ENCODE assay signal across 20 cellular contexts in the genomic region with DNA sequence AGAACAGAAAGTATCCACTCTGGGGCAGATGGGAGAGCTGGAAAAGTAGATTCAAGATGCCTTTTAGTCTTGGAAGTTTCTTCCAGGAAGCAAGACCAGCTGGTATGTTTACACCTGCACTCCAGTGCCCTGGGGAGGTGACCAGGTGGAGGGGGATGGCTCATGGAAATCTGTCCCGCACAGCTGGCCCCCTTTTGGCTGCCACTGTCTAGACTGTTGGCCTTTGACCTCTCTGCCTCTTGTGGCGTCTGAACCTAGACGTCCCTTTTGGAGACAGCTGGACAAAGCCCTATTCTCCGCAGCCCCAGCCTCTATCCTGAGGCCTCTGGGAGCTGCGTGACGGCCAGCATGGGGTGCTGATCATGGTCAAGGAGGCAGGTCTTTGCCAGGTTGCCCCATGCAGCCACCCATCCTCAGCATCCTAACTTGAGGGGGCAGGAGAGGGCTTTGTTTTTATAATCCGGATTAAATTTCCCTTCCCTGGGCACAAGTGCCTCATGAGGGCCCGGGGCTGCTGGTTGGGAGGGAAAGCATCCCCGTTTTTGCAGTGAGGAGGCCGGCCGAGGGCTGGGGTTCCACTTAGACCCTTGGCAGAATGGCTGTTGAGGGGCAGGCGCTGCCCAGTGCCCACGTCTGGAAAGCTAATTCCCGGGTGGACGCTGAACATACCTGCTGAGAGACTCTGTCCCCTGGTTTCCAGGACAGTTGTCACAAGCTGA. TPM values are rescaled to one million over a fixed set of nuclear protein-coding genes. Genes with fewer than 3 reads are reported as not detected.
DNase-seq lines count a peak whose midpoint lies in the region; ATAC-seq, FAIRE-seq and TF ChIP-seq lines count a peak whose summit lies in the region.
"Had no signal": no experiment of that assay in that cellular context is flagged by ENCODE, and none has a peak within 500 bp of the region (broad histone marks: within the 10 kb centered on the region; RNA-seq: fewer than 3 reads in every experiment).

No MANE protein-coding gene starts in this region.

- peaks cover 14% of the 10 kb centered on the region; the same call in 1 of the 2 replicates for H3F3A ChIP-seq in GM23338 (replicated peaks; ENCODE audit: low read depth)

- H2AFZ ChIP-seq in GM23338 = no peak overlapping the region

- H3K27me3 Mint-ChIP-seq in GM23338 (ENCODE audit: insufficient read depth, low read depth, poor library complexity) = peaks cover 21% of the 10 kb centered on the region
- H3K27me3 Mint-ChIP-seq: activated B cell treated with CpG ODN at 0.5 μM for 24 hours had no signal

- no peak for TF ChIP-seq POLR2A in prostate gland (IDR thresholded peaks at IDR 0.05)

- H3K4me1 Mint-ChIP-seq in GM23338 = peaks cover 36% of the 10 kb centered on the region

- H3K27ac ChIP-seq in GM23338 (ENCODE audit: low read depth) (peak overlapping the region; percentile 90), RWPE2 (ENCODE audit: poor library complexity, severe bottlenecking) (peak overlapping the region; percentile 9), kidney (ENCODE audit: low read depth in 2 of 2, low read length in 2 of 2) (peak overlapping the region; percentile 55 to 84), prostate gland (peak overlapping the region; percentile 49 to 61)
- H3K27ac ChIP-seq: heart left ventricle, ovary had no signal

- H3K36me3 Mint-ChIP-seq in GM23338 (ENCODE audit: low read depth) = peaks cover 34% of the 10 kb centered on the region

- H3K9ac ChIP-seq in kidney (ENCODE audit: low read length in 2 of 2) = peak overlapping the region in 1 of 2 donors; percentile 51

- H3K79me2 ChIP-seq in GM23338 (replicated peaks; ENCODE audit: insufficient read depth) = no peaks in the 10 kb centered on the region

- H3K27ac Mint-ChIP-seq in GM23338 = no peak overlapping the region
- H3K27ac Mint-ChIP-seq: activated B cell treated with CpG ODN at 0.5 μM for 24 hours, T-helper 17 cell had no signal

- intact Hi-C loops in kidney (cut with DNase I) (no loop called here), prostate gland (cut with DNase I) (no loop called here)

- H3K4me3 ChIP-seq in GM23338 (no peak overlapping the region), RWPE2 (ENCODE audit: severe bottlenecking) (no peak overlapping the region), kidney (ENCODE audit: low read length in 2 of 2) (no peak overlapping the region), prostate gland (no peak overlapping the region)
- H3K4me3 ChIP-seq: heart left ventricle, ovary, skin epidermis had no signal

- no peak overlapping the region for H3K4me2 ChIP-seq in GM23338

- H3K4me1 ChIP-seq in GM23338 (ENCODE audit: insufficient read depth) (peaks cover 32% of the 10 kb centered on the region), RWPE2 (ENCODE audit: insufficient read depth, poor library complexity, severe bottlenecking) (peaks cover 28% of the 10 kb centered on the region), kidney (ENCODE audit: control insufficient read depth in 1 of 2, insufficient read depth in 1 of 2, low read depth in 1 of 2, low read length in 2 of 2) (peaks cover 24 to 26% of the 10 kb centered on the region in 2 donors), prostate gland (replicated peaks) (peaks cover 3% of the 10 kb centered on the region)

- H4K20me1 ChIP-seq in GM23338 (replicated peaks; ENCODE audit: insufficient read depth) = no peaks in the 10 kb centered on the region

- no peaks in the 10 kb centered on the region for H3K9me2 ChIP-seq in GM23338 (ENCODE audit: insufficient read depth)

- H3K4me3 Mint-ChIP-seq in GM23338 = no peak overlapping the region
- H3K4me3 Mint-ChIP-seq: activated B cell treated with CpG ODN at 0.5 μM for 24 hours, T-helper 17 cell had no signal

- FAIRE-seq in kidney (lab: Jason Lieb, UNC) = no peak
- FAIRE-seq: GM18507, keratinocyte had no signal

- no peaks in the 10 kb centered on the region for H3K27me3 ChIP-seq in GM23338 (ENCODE audit: insufficient read depth)
- no peaks in the 10 kb centered on the region for H3K27me3 ChIP-seq in RWPE2 (ENCODE audit: insufficient read depth, poor library complexity, severe bottlenecking)
- no peaks in the 10 kb centered on the region for H3K27me3 ChIP-seq in prostate gland (replicated peaks; ENCODE audit: insufficient read depth)
- H3K27me3 ChIP-seq: heart left ventricle, ovary had no signal

- TF ChIP-seq CTCF in GM23338 (conservative IDR thresholded peaks at IDR 0.05; ENCODE audit: low read depth in 2 of 2) = no peak
- no peak for TF ChIP-seq CTCF in RWPE2 (IDR thresholded peaks at IDR 0.05; ENCODE audit: poor library complexity, severe bottlenecking)
- TF ChIP-seq CTCF in kidney (IDR thresholded peaks at IDR 0.05; ENCODE audit: borderline replicate concordance, extremely low read depth, insufficient read depth) = no peak
- TF ChIP-seq CTCF in prostate gland (IDR thresholded peaks at IDR 0.05) = no peak

- WGBS in prostate gland = 75% methylated on average over 15 of the region's 15 CpGs

- no peak for DNase-seq in GM23338 (ENCODE audit: low spot score)
- DNase-seq in RWPE2 (ENCODE audit: low spot score) = no peak
- DNase-seq in kidney = no peak
- no peak for DNase-seq in prostate gland (ENCODE audit: low spot score)
- no peak for DNase-seq in cortex of kidney (lab: John Stamatoyannopoulos, UW)
- DNase-seq in COLO829 (ENCODE audit: low spot score) = no peak
- DNase-seq: activated B cell treated with CpG ODN at 0.5 μM for 24 hours; effector CD8-positive, alpha-beta T cell; heart left ventricle; NCI-H1436 treated with DMSO at 0.1 percent for 48 hours; NCI-H226; ovary; SHP77 treated with DMSO at 0.1 percent for 48 hours; T-helper 17 cell had no signal

- peaks cover 5% of the 10 kb centered on the region; the same call in 2 of the 3 replicates for H3K9me3 Mint-ChIP-seq in GM23338
- H3K9me3 Mint-ChIP-seq: activated B cell treated with CpG ODN at 0.5 μM for 24 hours had no signal

- ATAC-seq in GM23338 = no peak
- no peak for ATAC-seq in RWPE2 (ENCODE audit: low read depth)
- no peak for ATAC-seq in HG02642 (IDR thresholded peaks at IDR 0.05; ENCODE audit: poor library complexity, unreplicated experiment)
- ATAC-seq: heart left ventricle, T-helper 17 cell had no signal

- H3K36me3 ChIP-seq in GM23338 (ENCODE audit: insufficient read depth) (no peaks in the 10 kb centered on the region), RWPE2 (ENCODE audit: low read depth) (no peaks in the 10 kb centered on the region), kidney (ENCODE audit: control insufficient read depth in 1 of 2, insufficient read depth in 2 of 2, low read length in 2 of 2) (peaks cover 0 to 9% of the 10 kb centered on the region in 2 donors), prostate gland (no peaks in the 10 kb centered on the region)
- H3K36me3 ChIP-seq: ovary had no signal

- H3K9me3 ChIP-seq in RWPE2 (ENCODE audit: severe bottlenecking) (no peaks in the 10 kb centered on the region), kidney (ENCODE audit: control insufficient read depth in 1 of 2, low read length in 2 of 2) (no peaks in the 10 kb centered on the region), prostate gland (no peaks in the 10 kb centered on the region)
- H3K9me3 ChIP-seq: heart left ventricle, ovary had no signal

TF ChIP-seq in GM23338, 12 proteins besides CTCF, POLR2A, EP300 and RAD21 (continues in another document):
- TF ChIP-seq ZNF331 (CRISPR knock-in tag; IDR thresholded peaks at IDR 0.05; ENCODE audit: low read depth) (no peak), STAT1 (IDR thresholded peaks at IDR 0.05; ENCODE audit: unreplicated experiment) (no peak)

RNA-seq across cellular contexts. Expression of a gene that starts 17.3 kb away (rescaled TPM):
- 15.7 and 19.8 TPM in 2 replicates for total RNA-seq in GM23338 (2014; rRNA removed; shearing (Covaris generic))
- 12.6 and 18.3 TPM in 2 replicates for polyA plus RNA-seq in GM23338 (2016; fragmentation: Nextera tagmentation; extraction: Ambion mirVana)
- 51.2 TPM for total RNA-seq in kidney
- 154 TPM for polyA plus RNA-seq in kidney (ENCODE audit: insufficient read depth, low read depth, low replicate concordance)
- 100 to 1,000 TPM in 1 of 2 donors, 10 to 100 TPM in 1; 49.6 to 136 TPM for total RNA-seq in prostate gland
- total RNA-seq: activated B cell treated with CpG ODN at 0.5 μM for 24 hours; activated CD8-positive, alpha-beta memory T cell treated with anti-CD3 and anti-CD28 coated beads for 36 hours had no signal

RNA-seq across cellular contexts. Expression of a gene that starts 28.3 kb away (rescaled TPM):
- 18.9 and 27.6 TPM in 2 replicates for total RNA-seq in GM23338 (2014; rRNA removed; shearing (Covaris generic))
- polyA plus RNA-seq in GM23338 (2016; fragmentation: Nextera tagmentation; extraction: Ambion mirVana) (15.5 and 19.4 TPM in 2 replicates), kidney (ENCODE audit: insufficient read depth, low read depth, low replicate concordance) (76.1 TPM)
- total RNA-seq in kidney (54.5 TPM), prostate gland (10 to 100 TPM; 18.0 to 37.3 TPM)

RNA-seq across cellular contexts. Expression of a gene that starts 28.8 kb away (rescaled TPM):
- 0.17 TPM in 1 of 2 replicates, not detected in the other for total RNA-seq in GM23338 (2014; rRNA removed; shearing (Covaris generic))
- polyA plus RNA-seq in GM23338 (2016; fragmentation: Nextera tagmentation; extraction: Ambion mirVana) (0.14 and 0.24 TPM in 2 replicates), kidney (ENCODE audit: insufficient read depth, low read depth, low replicate concordance) (2.7 TPM)
- total RNA-seq in kidney (13.1 TPM), prostate gland (1 to 10 TPM; 1.6 to 5.5 TPM)
- total RNA-seq: activated CD8-positive, alpha-beta memory T cell treated with anti-CD3 and anti-CD28 coated beads for 36 hours; HT-29 had no signal
- polyA plus RNA-seq: keratinocyte had no signal

RNA-seq across cellular contexts. Expression of a gene that starts 45.8 kb away (rescaled TPM):
- 511 and 591 TPM in 2 replicates for total RNA-seq in GM23338 (2014; rRNA removed; shearing (Covaris generic))
- polyA plus RNA-seq in GM23338 (2016; fragmentation: Nextera tagmentation; extraction: Ambion mirVana) (637 and 641 TPM in 2 replicates), kidney (ENCODE audit: insufficient read depth, low read depth, low replicate concordance) (245 TPM)
- total RNA-seq in kidney (87.7 TPM), prostate gland (100 to 1,000 TPM; 157 to 215 TPM)

RNA-seq across cellular contexts. Expression of a gene that starts 50.5 kb away (rescaled TPM):
- total RNA-seq in GM23338 (2014; rRNA removed; shearing (Covaris generic)) = 42.8 and 44.4 TPM in 2 replicates
- polyA plus RNA-seq in GM23338 (2016; fragmentation: Nextera tagmentation; extraction: Ambion mirVana) (47.9 and 52.0 TPM in 2 replicates), kidney (ENCODE audit: insufficient read depth, low read depth, low replicate concordance) (74.9 TPM)
- total RNA-seq in kidney (64.9 TPM), prostate gland (100 to 1,000 TPM in 1 of 2 donors, 10 to 100 TPM in 1; 71.5 to 120 TPM)

Comparison
In these comparisons a context has a peak if more than half of its experiments do, and no peak if none do; other contexts are left out.
1. H3K27ac ChIP-seq: peak in every context shown above with its lines; median percentile 90 in GM23338; 70 in kidney; 55 in prostate gland; 9 in RWPE2.